Comparison of ENCODE assay signal across 7 cellular contexts in genomic region chr12:7994731-7995205, GRCh38. TPM values are rescaled to one million over a fixed set of nuclear protein-coding genes. Genes with fewer than 3 reads are reported as not detected.
DNase-seq lines count a peak whose midpoint lies in the region; ATAC-seq and TF ChIP-seq lines count a peak whose summit lies in the region.

No MANE protein-coding gene starts in this region.

- 62 to 82% (median 76%) methylated on average over 7 of the region's 7 CpGs for WGBS in stomach, 5 donors

- H3K27me3 ChIP-seq in MG63 (no peaks in the 10 kb centered on the region), stomach (no peaks in the 10 kb centered on the region)

- no peak for TF ChIP-seq EP300 in stomach (IDR thresholded peaks at IDR 0.05)

- no peak overlapping the region for H3K4me3 ChIP-seq in MG63
- no peak overlapping the region for H3K4me3 ChIP-seq in fibroblast of pulmonary artery (replicated peaks; ENCODE audit: low read depth, low read length)
- no peak overlapping the region for H3K4me3 ChIP-seq in stomach

- no peaks in the 10 kb centered on the region for H3K36me3 ChIP-seq in MG63
- H3K36me3 ChIP-seq in stomach = no peaks in the 10 kb centered on the region

- TF ChIP-seq CTCF in fibroblast of pulmonary artery (IDR thresholded peaks at IDR 0.05; ENCODE audit: low read length, missing control alignments) = no peak
- no peak for TF ChIP-seq CTCF in stomach (IDR thresholded peaks at IDR 0.05)

- H3K9me3 ChIP-seq in MG63 (no peaks in the 10 kb centered on the region), stomach (peaks cover 0 to 6% (median 2%) of the 10 kb centered on the region in 4 donors)

- intact Hi-C loops in stomach (cut with DNase I; ENCODE audit: low total_unique reads) = loop anchor here (5.0 to 10.0 kb wide), 2 partner anchors 62 to 130 kb away; no protein-coding TSS in a partner anchor

- H3K4me1 ChIP-seq in stomach = peaks cover 0 to 40% (median 8%) of the 10 kb centered on the region in 4 donors

- peak overlapping the region; percentile 10 to 77 (median 66) for H3K27ac ChIP-seq in stomach

- ATAC-seq in GM19467 (IDR thresholded peaks at IDR 0.05; ENCODE audit: unreplicated experiment) = peak; percentile 20

- no peak for TF ChIP-seq POLR2A in stomach (IDR thresholded peaks at IDR 0.05)

- DNase-seq in MG63 (peak; percentile 45), fibroblast of pulmonary artery (ENCODE audit: low read depth) (peak; percentile 79), stomach (no peak), GOT3 (lab: John Stamatoyannopoulos, UW) (no peak), SHP77 (lab: John Stamatoyannopoulos, UW) (no peak), DMS79 (lab: John Stamatoyannopoulos, UW) (no peak)

RNA-seq across cellular contexts. Expression of gene FOXJ2, which starts 37.7 kb away (rescaled TPM):
- total RNA-seq in MG63 (2014; rRNA removed; shearing (Covaris generic); ENCODE audit: low replicate concordance) = 3.6 and 5.9 TPM in 2 replicates
- total RNA-seq in stomach = 10 to 100 TPM; 14.5 to 25.2 (median 18.1) TPM
- 1 to 10 TPM; 4.5 to 5.5 (median 4.7) TPM for polyA plus RNA-seq in stomach

RNA-seq across cellular contexts. Expression of gene SLC2A3, which starts 58.8 kb away (rescaled TPM):
- 0.72 and 2.1 TPM in 2 replicates for total RNA-seq in MG63 (2014; rRNA removed; shearing (Covaris generic); ENCODE audit: low replicate concordance)
- total RNA-seq in stomach = 10 to 100 TPM in 3 of 5 donors, 1 to 10 TPM in 1, under 1 TPM in 1; 0.29 to 72.0 (median 10.7) TPM
- polyA plus RNA-seq in stomach = 1 to 10 TPM; 2.3 to 9.1 (median 6.4) TPM

Comparison
In these comparisons a context has a peak if more than half of its experiments do, and no peak if none do; other contexts are left out.
1. DNase-seq: peak in MG63 (single experiment) and fibroblast of pulmonary artery (single experiment); none in stomach (single experiment), GOT3 (single experiment), SHP77 (0 of 2) and DMS79 (single experiment).